ENCODE assay signal across 24 cellular contexts in the genomic region with DNA sequence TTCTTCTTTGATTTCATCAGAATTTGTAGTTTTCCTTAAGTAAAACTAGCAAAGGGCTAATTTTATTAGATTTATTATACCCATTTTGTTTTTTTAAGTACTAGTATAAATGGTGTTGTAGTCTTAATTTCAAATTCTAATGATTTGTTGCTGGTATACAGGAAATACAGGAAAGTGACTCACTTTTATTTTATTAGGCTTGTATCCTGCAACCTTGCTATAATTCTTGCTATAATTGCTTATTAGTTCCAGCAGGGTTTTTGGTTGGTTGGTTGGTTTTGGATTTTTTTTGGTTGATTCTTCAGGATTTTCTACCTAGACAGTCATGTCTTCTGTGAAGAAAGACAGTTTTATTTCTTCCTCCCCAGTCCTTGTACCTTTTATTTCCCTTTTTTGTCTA.
"Had no signal": no experiment of that assay in that cellular context is flagged by ENCODE, and none has a peak within 500 bp of the region (broad histone marks: within the 10 kb centered on the region; RNA-seq: fewer than 3 reads in every experiment).

No MANE protein-coding gene starts in this region.

- H3K9me3 ChIP-seq: gastrocnemius medialis, prostate gland, right atrium auricular region, spleen, thyroid gland, upper lobe of right lung had no signal

- H3K4me3 ChIP-seq: cardiac muscle cell, gastrocnemius medialis, prostate gland, right atrium auricular region, spleen, thyroid gland, upper lobe of right lung had no signal

- H3K27me3 ChIP-seq: cardiac muscle cell, gastrocnemius medialis, right atrium auricular region, spleen, thyroid gland, upper lobe of right lung had no signal

- H3K27ac ChIP-seq: gastrocnemius medialis, prostate gland, right atrium auricular region, thyroid gland, upper lobe of right lung had no signal

- H3K4me1 ChIP-seq: upper lobe of right lung had no signal

- H3K36me3 ChIP-seq: prostate gland had no signal

- DNase-seq: activated B cell treated with CpG ODN at 0.5 μM for 24 hours; activated CD4-positive, alpha-beta memory T cell treated with anti-CD3 and anti-CD28 coated beads for 36 hours; activated CD4-positive, alpha-beta T cell treated with anti-CD3 and anti-CD28 coated beads for 48 hours; activated effector memory CD4-positive, alpha-beta T cell treated with Interleukin-2 at 50 U/mL for 16 hours; activated naive CD4-positive, alpha-beta T cell treated with anti-CD3 and anti-CD28 coated beads for 36 hours; activated naive CD8-positive, alpha-beta T cell treated with anti-CD3 and anti-CD28 coated beads, Interleukin-2, amount 50 U/mL, for 24 hours; activated T-cell treated with anti-CD3 and anti-CD28 coated beads, Interleukin-2, amount 50 U/mL, for 72 hours; cortex of kidney; gastrocnemius medialis; head of caudate nucleus; hypothalamus; left ventricle myocardium superior; spleen; stimulated activated CD4-positive, alpha-beta T cell treated with anti-CD3 and anti-CD28 coated beads, Interleukin-4, amount 100 ng/mL, for 1 hour; stimulated activated naive CD4-positive, alpha-beta T cell; substantia nigra; T1000; thyroid gland; upper lobe of right lung had no signal

- ATAC-seq: activated naive CD8-positive, alpha-beta T cell treated with anti-CD3 and anti-CD28 coated beads, Interleukin-2, amount 50 U/mL, for 24 hours; activated T-cell treated with anti-CD3 and anti-CD28 coated beads, Interleukin-2, amount 50 U/mL, for 72 hours; esophagus mucosa; gastrocnemius medialis; left ventricle myocardium superior; natural killer cell treated with Interleukin-12 subunit alpha and Interleukin-12 subunit beta and Interleukin-15 and Interleukin-18, amount 100 ng/mL, for 72 hours; upper lobe of right lung had no signal
